Comparison of ENCODE assay signal across 25 cellular contexts in genomic region chr9:116332090-116332489, GRCh38.
A peak's percentile ranks its signal among the peaks of the same experiment; 100 is the strongest.
DNase-seq lines count a peak whose midpoint lies in the region; ATAC-seq, FAIRE-seq and TF ChIP-seq lines count a peak whose summit lies in the region.
"Had no signal": no experiment of that assay in that cellular context is flagged by ENCODE, and none has a peak within 500 bp of the region (broad histone marks: within the 10 kb centered on the region; RNA-seq: fewer than 3 reads in every experiment).

No MANE protein-coding gene starts in this region.

- H3K4me1 ChIP-seq in H1 (replicated peaks in 1 of 4; ENCODE audit: control insufficient read depth in 3 of 4, insufficient read depth in 4 of 4, low read length in 3 of 4) (peaks cover 1 to 11% (median 9%) of the 10 kb centered on the region in 4 experiments; a peak in 6 of 7 replicates), colonic mucosa (no peaks in the 10 kb centered on the region), tibial artery (peaks cover 0 to 12% (median 0%) of the 10 kb centered on the region in 4 donors)
- H3K4me1 ChIP-seq: BE2C, BLaER1 had no signal

- no peaks in the 10 kb centered on the region for H3K23me2 ChIP-seq in H1 (ENCODE audit: low read depth, low read length)

- H3K9me3 Mint-ChIP-seq in WTC11, result no peaks in the 10 kb centered on the region
- no peaks in the 10 kb centered on the region for H3K9me3 Mint-ChIP-seq in mesothelial cell of epicardium

- TF ChIP-seq EP300 in H1 (IDR thresholded peaks at IDR 0.05; ENCODE audit: borderline replicate concordance in 1 of 2, low read depth in 2 of 2, low read length in 2 of 2), result no peak

- H3K4me3 Mint-ChIP-seq in WTC11, result no peak overlapping the region
- no peak overlapping the region for H3K4me3 Mint-ChIP-seq in mesothelial cell of epicardium
- H3K4me3 Mint-ChIP-seq: CD14-positive monocyte; CD4-positive, alpha-beta memory T cell; CD4-positive, CD25-positive, alpha-beta regulatory T cell; CD8-positive, alpha-beta memory T cell had no signal

- no peak for ATAC-seq in WTC11

- H3K56ac ChIP-seq in H1 (replicated peaks; ENCODE audit: insufficient read length, low read depth, low read length), result no peak overlapping the region

- no peak for TF ChIP-seq RAD21 in H1 (IDR thresholded peaks at IDR 0.05 in 1 of 2, conservative IDR thresholded peaks at IDR 0.05 in 1 of 2; ENCODE audit: low read depth in 2 of 2, low read length in 2 of 2)

- H3K9ac ChIP-seq in H1 (replicated peaks in 1 of 4; ENCODE audit: extremely low read depth in 1 of 4, low read depth in 3 of 4, low read length in 3 of 4) (no peak overlapping the region), colonic mucosa (ENCODE audit: low read depth in 2 of 2, low read length in 2 of 2) (no peak overlapping the region)
- H3K9ac ChIP-seq: BLaER1 had no signal

- H4K5ac ChIP-seq in H1 (ENCODE audit: insufficient read length, low read depth, low read length), result no peak overlapping the region

- peaks cover 26% of the 10 kb centered on the region for H3K4me1 Mint-ChIP-seq in WTC11
- peaks cover 25% of the 10 kb centered on the region for H3K4me1 Mint-ChIP-seq in mesothelial cell of epicardium
- H3K4me1 Mint-ChIP-seq: CD14-positive monocyte; CD4-positive, alpha-beta memory T cell; CD4-positive, CD25-positive, alpha-beta regulatory T cell; CD8-positive, alpha-beta memory T cell had no signal

- H3K36me3 Mint-ChIP-seq in WTC11 (no peaks in the 10 kb centered on the region), mesothelial cell of epicardium (no peaks in the 10 kb centered on the region)
- H3K36me3 Mint-ChIP-seq: CD14-positive monocyte; CD4-positive, alpha-beta memory T cell; CD4-positive, CD25-positive, alpha-beta regulatory T cell; CD8-positive, alpha-beta memory T cell had no signal

- no peak for TF ChIP-seq POLR2A in H1 (IDR thresholded peaks at IDR 0.05; ENCODE audit: control extremely low read depth in 1 of 2, low read depth in 2 of 2, low read length in 2 of 2)

- CTCF ChIA-PET in WTC11 (lab: Charles Lee) (interaction anchor here (0.8 to 1.4 kb wide), 2 partner anchors 47 to 739 kb away, joined by 4 read pairs; no protein-coding TSS in a partner anchor), H1 (lab: Charles Lee; ENCODE audit: partially characterized antibody) (interaction anchor here (0.6 to 1.7 kb wide), 6 partner anchors 8 to 240 kb away, joined by 3 to 4 read pairs (median 3); no protein-coding TSS in a partner anchor)

- H3K4me3 ChIP-seq in H1 (ENCODE audit: extremely low read depth in 1 of 4, insufficient read depth in 2 of 4, low read depth in 3 of 4, low read length in 4 of 4) (no peak overlapping the region), colonic mucosa (no peak overlapping the region), tibial artery (no peak overlapping the region)
- H3K4me3 ChIP-seq: BLaER1 had no signal

- H3K9me3 ChIP-seq in H1 (ENCODE audit: insufficient read depth in 2 of 2, low read depth in 1 of 2, low read length in 1 of 2), result no peaks in the 10 kb centered on the region
- no peaks in the 10 kb centered on the region for H3K9me3 ChIP-seq in colonic mucosa
- H3K9me3 ChIP-seq in tibial artery, result no peaks in the 10 kb centered on the region
- H3K9me3 ChIP-seq: BE2C, BLaER1 had no signal

- H3K27ac ChIP-seq in H1 (ENCODE audit: low read depth, low read length) (no peak overlapping the region), colonic mucosa (no peak overlapping the region), tibial artery (no peak overlapping the region)
- H3K27ac ChIP-seq: BLaER1 had no signal

- H4K20me1 ChIP-seq in H1 (replicated peaks in 1 of 2; ENCODE audit: control insufficient read depth in 1 of 2, insufficient read depth in 2 of 2, low read length in 2 of 2), result peaks cover 0 to 2% of the 10 kb centered on the region in 2 experiments
- H4K20me1 ChIP-seq: BLaER1 had no signal

- no peak for FAIRE-seq in H1 (lab: Jason Lieb, UNC)
- FAIRE-seq: A204.1, G401.6, GM12891, GM19239 had no signal

- H4K91ac ChIP-seq in H1 (replicated peaks; ENCODE audit: insufficient read length, low read length), result peak overlapping the region; percentile 51

- H2AFZ ChIP-seq in H1 (ENCODE audit: low read length), result no peak overlapping the region

- H3K4ac ChIP-seq in H1 (replicated peaks; ENCODE audit: insufficient read length, low read depth, low read length), result peak overlapping the region; percentile 36

- POLR2A ChIA-PET in WTC11 (lab: Charles Lee) (no interaction called here), H1 (lab: Charles Lee; ENCODE audit: partially characterized antibody) (no interaction called here)

- no peak overlapping the region for H3K14ac ChIP-seq in H1 (ENCODE audit: insufficient read length)

- H3K79me1 ChIP-seq in H1 (ENCODE audit: low read depth, low read length), result no peaks in the 10 kb centered on the region

- no peaks in the 10 kb centered on the region for H3K36me3 ChIP-seq in H1 (ENCODE audit: control insufficient read depth in 2 of 4, insufficient read depth in 4 of 4, low read length in 3 of 4)
- H3K36me3 ChIP-seq in colonic mucosa, result no peaks in the 10 kb centered on the region
- H3K36me3 ChIP-seq in tibial artery, result peaks cover 0 to 21% (median 0%) of the 10 kb centered on the region in 3 donors
- H3K36me3 ChIP-seq: BLaER1 had no signal

- H2BK20ac ChIP-seq in H1 (ENCODE audit: low read length), result no peak overlapping the region

- no peak overlapping the region for H2BK12ac ChIP-seq in H1 (ENCODE audit: low read depth, low read length)

- H2AK5ac ChIP-seq in H1 (ENCODE audit: low read depth, low read length), result no peak overlapping the region

- H3K27ac Mint-ChIP-seq in WTC11 (no peak overlapping the region), mesothelial cell of epicardium (no peak overlapping the region)
- H3K27ac Mint-ChIP-seq: CD14-positive monocyte; CD4-positive, alpha-beta memory T cell; CD4-positive, CD25-positive, alpha-beta regulatory T cell; CD8-positive, alpha-beta memory T cell had no signal

- intact Hi-C loops in colonic mucosa (cut with DNase I), result no loop called here
- intact Hi-C loops in tibial artery (cut with DNase I; ENCODE audit: low total_unique reads), result no loop called here

- no peak for TF ChIP-seq CTCF in WTC11 (IDR thresholded peaks at IDR 0.05)
- TF ChIP-seq CTCF in H1 (IDR thresholded peaks at IDR 0.05; ENCODE audit: control extremely low read depth in 1 of 3, insufficient read depth in 1 of 3, low read depth in 1 of 3, low read length in 3 of 3), result no peak
- no peak for TF ChIP-seq CTCF in colonic mucosa (IDR thresholded peaks at IDR 0.05)
- no peak for TF ChIP-seq CTCF in mesothelial cell of epicardium (IDR thresholded peaks at IDR 0.05; ENCODE audit: unreplicated experiment)
- TF ChIP-seq CTCF in tibial artery (IDR thresholded peaks at IDR 0.05), result no peak

- H3K27me3 Mint-ChIP-seq in WTC11 (ENCODE audit: low read depth) (peaks cover 77% of the 10 kb centered on the region), mesothelial cell of epicardium (ENCODE audit: low read depth) (no peaks in the 10 kb centered on the region)
- H3K27me3 Mint-ChIP-seq: CD4-positive, CD25-positive, alpha-beta regulatory T cell had no signal

- WGBS in H1 (ENCODE audit: extremely low coverage in 1 of 2, insufficient coverage in 1 of 2, insufficient read length in 1 of 2, insufficient replicate concordance in 2 of 2, low coverage in 1 of 2, low lambda C conversion rate in 2 of 2, missing lambda C conversion rate in 1 of 2), 2 experiments, result 96% methylated on average over 6 of the region's 6 CpGs; no CpG with 5 or more reads in 1 of the 2 experiments

- H2BK15ac ChIP-seq in H1 (ENCODE audit: low read length), result no peak overlapping the region

- H3K79me2 ChIP-seq in H1 (ENCODE audit: control insufficient read depth in 1 of 2, insufficient read depth in 2 of 2, low read length in 2 of 2), result no peaks in the 10 kb centered on the region

- H3K18ac ChIP-seq in H1 (ENCODE audit: extremely low read depth, low read length), result no peak overlapping the region

- H4K8ac ChIP-seq in H1 (ENCODE audit: extremely low read depth, insufficient read depth, low read length), result no peak overlapping the region

- H3K27me3 ChIP-seq in H1 (replicated peaks in 1 of 4; ENCODE audit: control insufficient read depth in 3 of 4, extremely low read depth in 1 of 4, insufficient read depth in 3 of 4, low read length in 3 of 4), result peaks cover 36 to 54% (median 51%) of the 10 kb centered on the region in 4 experiments
- H3K27me3 ChIP-seq in colonic mucosa, result no peaks in the 10 kb centered on the region
- H3K27me3 ChIP-seq in tibial artery, result no peaks in the 10 kb centered on the region
- H3K27me3 ChIP-seq: BE2C, BLaER1 had no signal

- DNase-seq in WTC11 (ENCODE audit: low spot score) (no peak), H1 (ENCODE audit: low read depth in 1 of 2, low spot score in 2 of 2) (no peak), colonic mucosa (no peak), mesothelial cell of epicardium (ENCODE audit: low spot score in 2 of 2, unreplicated experiment in 2 of 2) (no peak), tibial artery (no peak)
- DNase-seq: 8988T; ACHN; BE2C; C1 segment of cervical spinal cord; CD4-positive, alpha-beta memory T cell; CD4-positive, CD25-positive, alpha-beta regulatory T cell; CD8-positive, alpha-beta memory T cell; COR-L47; DMS 273 treated with DMSO at 0.1 percent for 48 hours; DMS153; DMS53; DMS79; DND-41; GF-D8 had no signal

- no peak overlapping the region for H3K4me2 ChIP-seq in H1 (ENCODE audit: insufficient read depth in 1 of 2, low read depth in 2 of 2, low read length in 2 of 2)
- H3K4me2 ChIP-seq: BLaER1 had no signal

- H2BK5ac ChIP-seq in H1 (ENCODE audit: low read depth, low read length), result no peak overlapping the region

- H3K23ac ChIP-seq in H1 (ENCODE audit: insufficient read length), result no peak overlapping the region

- H2BK120ac ChIP-seq in H1 (replicated peaks; ENCODE audit: low read depth, low read length), result peak overlapping the region; percentile 33

TF ChIP-seq in WTC11, 78 proteins besides CTCF, POLR2A, EP300 and RAD21 (continues in another document):
- TF ChIP-seq MYBL2 (CRISPR knock-in tag; IDR thresholded peaks at IDR 0.05) (no peak), USF2 (CRISPR knock-in tag; IDR thresholded peaks at IDR 0.05) (peak; percentile 12; the same call in 1 of the 2 replicates)

TF ChIP-seq in H1, 55 proteins besides CTCF, POLR2A, EP300 and RAD21:
- no peak for TF ChIP-seq TBP (IDR thresholded peaks at IDR 0.05; ENCODE audit: low read depth, low read length)
- peak; percentile 57; the same call in 1 of the 2 replicates for TF ChIP-seq USF2 (IDR thresholded peaks at IDR 0.05; ENCODE audit: low read length)
- no peak for TF ChIP-seq BACH1 (IDR thresholded peaks at IDR 0.05; ENCODE audit: low read length)
- TF ChIP-seq KDM1A (IDR thresholded peaks at IDR 0.05; ENCODE audit: borderline replicate concordance, low read length), result peak; percentile 36; the same call in 1 of the 2 replicates
- TF ChIP-seq NRF1 (IDR thresholded peaks at IDR 0.05; ENCODE audit: low read depth, low read length), result no peak

Comparison
In these comparisons a context has a peak if more than half of its experiments do, and no peak if none do; other contexts are left out.
1. Of the 9 proteins assayed by ChIP-seq in both WTC11 and H1: peak only in WTC11: none; only in H1: none; in both: USF2; in neither: 8.